Comparison of ENCODE assay signal across 1 cellular context in the genomic region with DNA sequence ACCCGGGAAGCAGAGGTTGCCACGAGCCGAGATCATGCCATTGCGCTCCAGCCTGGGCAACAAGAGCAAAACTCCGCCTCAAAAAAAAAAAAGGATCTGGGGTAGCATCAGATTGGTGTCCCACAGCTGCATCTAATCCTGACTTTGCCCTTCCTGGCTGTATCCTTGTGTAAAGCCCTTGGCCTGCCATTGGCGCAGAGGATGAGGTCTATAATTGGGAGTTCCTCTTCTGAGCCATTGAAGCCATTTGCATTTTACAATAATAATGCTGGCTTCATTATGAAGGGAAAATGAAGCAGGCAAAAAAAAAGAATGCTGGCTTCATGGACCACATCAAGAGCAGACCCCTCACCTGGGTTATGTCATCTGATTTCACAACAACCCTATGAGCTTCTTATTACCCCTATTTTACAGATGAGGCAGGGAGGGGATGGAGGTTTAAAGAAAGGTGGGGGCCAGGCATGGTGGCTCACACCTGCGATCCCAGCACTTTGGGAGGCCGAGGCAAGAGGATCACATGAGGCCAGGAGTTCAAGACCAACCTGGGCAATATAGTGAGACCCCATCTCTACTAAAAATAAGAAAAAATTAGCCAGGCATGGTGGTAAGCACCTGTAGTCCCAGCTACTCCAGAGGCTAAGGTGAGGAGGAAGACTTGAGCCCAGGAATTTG.
TF ChIP-seq lines count a peak whose summit lies in the region.

No MANE protein-coding gene starts in this region.

TF ChIP-seq in HepG2, 621 proteins besides CTCF, POLR2A, EP300 and RAD21 (continued from another document and continues in another):
- no peak for TF ChIP-seq POLR2AphosphoS5 (IDR thresholded peaks at IDR 0.05; ENCODE audit: low read depth, low read length)
- TF ChIP-seq ZFP36L1 (CRISPR knock-in tag; IDR thresholded peaks at IDR 0.05): peak; percentile 65; the same call in 1 of the 2 replicates
- no peak for TF ChIP-seq PPARG (CRISPR knock-in tag; conservative IDR thresholded peaks at IDR 0.05)
- 0 out of 2 replicates have a peak, but pooled peaks have one; percentile 28 for TF ChIP-seq ZBTB3 (CRISPR knock-in tag; IDR thresholded peaks at IDR 0.05; ENCODE audit: borderline replicate concordance, low read depth)
- 0 out of 2 replicates have a peak, but pooled peaks have one; percentile 59 for TF ChIP-seq CHD4 (IDR thresholded peaks at IDR 0.05; ENCODE audit: borderline replicate concordance, low read length)
- TF ChIP-seq, protein P1, sequence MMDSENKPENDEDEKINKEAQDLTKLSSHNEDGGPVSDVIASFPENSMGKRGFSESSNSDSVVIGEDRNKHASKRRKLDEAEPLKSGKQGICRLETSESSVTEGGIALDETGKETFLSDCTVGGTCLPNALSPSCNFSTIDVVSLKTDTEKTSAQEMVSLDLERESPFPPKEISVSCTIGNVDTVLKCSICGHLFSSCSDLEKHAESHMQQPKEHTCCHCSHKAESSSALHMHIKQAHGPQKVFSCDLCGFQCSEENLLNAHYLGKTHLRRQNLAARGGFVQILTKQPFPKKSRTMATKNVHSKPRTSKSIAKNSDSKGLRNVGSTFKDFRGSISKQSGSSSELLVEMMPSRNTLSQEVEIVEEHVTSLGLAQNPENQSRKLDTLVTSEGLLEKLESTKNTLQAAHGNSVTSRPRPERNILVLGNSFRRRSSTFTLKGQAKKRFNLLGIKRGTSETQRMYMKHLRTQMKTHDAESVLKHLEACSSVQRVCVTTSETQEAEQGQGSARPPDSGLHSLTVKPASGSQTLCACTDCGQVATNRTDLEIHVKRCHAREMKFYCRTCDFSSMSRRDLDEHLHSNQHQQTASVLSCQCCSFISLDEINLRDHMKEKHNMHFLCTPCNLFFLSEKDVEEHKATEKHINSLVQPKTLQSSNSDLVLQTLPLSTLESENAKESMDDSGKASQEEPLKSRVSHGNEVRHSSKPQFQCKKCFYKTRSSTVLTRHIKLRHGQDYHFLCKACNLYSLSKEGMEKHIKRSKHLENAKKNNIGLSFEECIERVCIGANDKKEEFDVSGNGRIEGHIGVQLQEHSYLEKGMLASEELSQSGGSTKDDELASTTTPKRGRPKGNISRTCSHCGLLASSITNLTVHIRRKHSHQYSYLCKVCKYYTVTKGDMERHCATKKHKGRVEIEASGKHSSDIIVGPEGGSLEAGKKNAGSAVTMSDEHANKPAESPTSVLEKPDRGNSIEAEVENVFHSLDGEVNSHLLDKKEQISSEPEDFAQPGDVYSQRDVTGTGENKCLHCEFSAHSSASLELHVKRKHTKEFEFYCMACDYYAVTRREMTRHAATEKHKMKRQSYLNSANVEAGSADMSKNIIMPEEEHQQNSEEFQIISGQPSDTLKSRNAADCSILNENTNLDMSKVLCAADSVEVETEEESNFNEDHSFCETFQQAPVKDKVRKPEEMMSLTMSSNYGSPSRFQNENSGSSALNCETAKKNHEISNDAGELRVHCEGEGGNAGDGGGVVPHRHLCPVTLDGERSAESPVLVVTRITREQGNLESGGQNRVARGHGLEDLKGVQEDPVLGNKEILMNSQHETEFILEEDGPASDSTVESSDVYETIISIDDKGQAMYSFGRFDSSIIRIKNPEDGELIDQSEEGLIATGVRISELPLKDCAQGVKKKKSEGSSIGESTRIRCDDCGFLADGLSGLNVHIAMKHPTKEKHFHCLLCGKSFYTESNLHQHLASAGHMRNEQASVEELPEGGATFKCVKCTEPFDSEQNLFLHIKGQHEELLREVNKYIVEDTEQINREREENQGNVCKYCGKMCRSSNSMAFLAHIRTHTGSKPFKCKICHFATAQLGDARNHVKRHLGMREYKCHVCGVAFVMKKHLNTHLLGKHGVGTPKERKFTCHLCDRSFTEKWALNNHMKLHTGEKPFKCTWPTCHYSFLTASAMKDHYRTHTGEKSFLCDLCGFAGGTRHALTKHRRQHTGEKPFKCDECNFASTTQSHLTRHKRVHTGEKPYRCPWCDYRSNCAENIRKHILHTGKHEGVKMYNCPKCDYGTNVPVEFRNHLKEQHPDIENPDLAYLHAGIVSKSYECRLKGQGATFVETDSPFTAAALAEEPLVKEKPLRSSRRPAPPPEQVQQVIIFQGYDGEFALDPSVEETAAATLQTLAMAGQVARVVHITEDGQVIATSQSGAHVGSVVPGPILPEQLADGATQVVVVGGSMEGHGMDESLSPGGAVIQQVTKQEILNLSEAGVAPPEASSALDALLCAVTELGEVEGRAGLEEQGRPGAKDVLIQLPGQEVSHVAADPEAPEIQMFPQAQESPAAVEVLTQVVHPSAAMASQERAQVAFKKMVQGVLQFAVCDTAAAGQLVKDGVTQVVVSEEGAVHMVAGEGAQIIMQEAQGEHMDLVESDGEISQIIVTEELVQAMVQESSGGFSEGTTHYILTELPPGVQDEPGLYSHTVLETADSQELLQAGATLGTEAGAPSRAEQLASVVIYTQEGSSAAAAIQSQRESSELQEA (CRISPR knock-in tag; IDR thresholded peaks at IDR 0.05; ENCODE audit: not compliant biosample characterization): peak; percentile 2
- TF ChIP-seq ZNF343 (CRISPR knock-in tag; IDR thresholded peaks at IDR 0.05): 0 out of 2 replicates have a peak, but pooled peaks have one; percentile 2
- TF ChIP-seq, protein P2, sequence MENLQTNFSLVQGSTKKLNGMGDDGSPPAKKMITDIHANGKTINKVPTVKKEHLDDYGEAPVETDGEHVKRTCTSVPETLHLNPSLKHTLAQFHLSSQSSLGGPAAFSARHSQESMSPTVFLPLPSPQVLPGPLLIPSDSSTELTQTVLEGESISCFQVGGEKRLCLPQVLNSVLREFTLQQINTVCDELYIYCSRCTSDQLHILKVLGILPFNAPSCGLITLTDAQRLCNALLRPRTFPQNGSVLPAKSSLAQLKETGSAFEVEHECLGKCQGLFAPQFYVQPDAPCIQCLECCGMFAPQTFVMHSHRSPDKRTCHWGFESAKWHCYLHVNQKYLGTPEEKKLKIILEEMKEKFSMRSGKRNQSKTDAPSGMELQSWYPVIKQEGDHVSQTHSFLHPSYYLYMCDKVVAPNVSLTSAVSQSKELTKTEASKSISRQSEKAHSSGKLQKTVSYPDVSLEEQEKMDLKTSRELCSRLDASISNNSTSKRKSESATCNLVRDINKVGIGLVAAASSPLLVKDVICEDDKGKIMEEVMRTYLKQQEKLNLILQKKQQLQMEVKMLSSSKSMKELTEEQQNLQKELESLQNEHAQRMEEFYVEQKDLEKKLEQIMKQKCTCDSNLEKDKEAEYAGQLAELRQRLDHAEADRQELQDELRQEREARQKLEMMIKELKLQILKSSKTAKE (CRISPR knock-in tag; IDR thresholded peaks at IDR 0.05; ENCODE audit: borderline replicate concordance): 0 out of 2 replicates have a peak, but pooled peaks have one; percentile 32
- TF ChIP-seq, protein P3, sequence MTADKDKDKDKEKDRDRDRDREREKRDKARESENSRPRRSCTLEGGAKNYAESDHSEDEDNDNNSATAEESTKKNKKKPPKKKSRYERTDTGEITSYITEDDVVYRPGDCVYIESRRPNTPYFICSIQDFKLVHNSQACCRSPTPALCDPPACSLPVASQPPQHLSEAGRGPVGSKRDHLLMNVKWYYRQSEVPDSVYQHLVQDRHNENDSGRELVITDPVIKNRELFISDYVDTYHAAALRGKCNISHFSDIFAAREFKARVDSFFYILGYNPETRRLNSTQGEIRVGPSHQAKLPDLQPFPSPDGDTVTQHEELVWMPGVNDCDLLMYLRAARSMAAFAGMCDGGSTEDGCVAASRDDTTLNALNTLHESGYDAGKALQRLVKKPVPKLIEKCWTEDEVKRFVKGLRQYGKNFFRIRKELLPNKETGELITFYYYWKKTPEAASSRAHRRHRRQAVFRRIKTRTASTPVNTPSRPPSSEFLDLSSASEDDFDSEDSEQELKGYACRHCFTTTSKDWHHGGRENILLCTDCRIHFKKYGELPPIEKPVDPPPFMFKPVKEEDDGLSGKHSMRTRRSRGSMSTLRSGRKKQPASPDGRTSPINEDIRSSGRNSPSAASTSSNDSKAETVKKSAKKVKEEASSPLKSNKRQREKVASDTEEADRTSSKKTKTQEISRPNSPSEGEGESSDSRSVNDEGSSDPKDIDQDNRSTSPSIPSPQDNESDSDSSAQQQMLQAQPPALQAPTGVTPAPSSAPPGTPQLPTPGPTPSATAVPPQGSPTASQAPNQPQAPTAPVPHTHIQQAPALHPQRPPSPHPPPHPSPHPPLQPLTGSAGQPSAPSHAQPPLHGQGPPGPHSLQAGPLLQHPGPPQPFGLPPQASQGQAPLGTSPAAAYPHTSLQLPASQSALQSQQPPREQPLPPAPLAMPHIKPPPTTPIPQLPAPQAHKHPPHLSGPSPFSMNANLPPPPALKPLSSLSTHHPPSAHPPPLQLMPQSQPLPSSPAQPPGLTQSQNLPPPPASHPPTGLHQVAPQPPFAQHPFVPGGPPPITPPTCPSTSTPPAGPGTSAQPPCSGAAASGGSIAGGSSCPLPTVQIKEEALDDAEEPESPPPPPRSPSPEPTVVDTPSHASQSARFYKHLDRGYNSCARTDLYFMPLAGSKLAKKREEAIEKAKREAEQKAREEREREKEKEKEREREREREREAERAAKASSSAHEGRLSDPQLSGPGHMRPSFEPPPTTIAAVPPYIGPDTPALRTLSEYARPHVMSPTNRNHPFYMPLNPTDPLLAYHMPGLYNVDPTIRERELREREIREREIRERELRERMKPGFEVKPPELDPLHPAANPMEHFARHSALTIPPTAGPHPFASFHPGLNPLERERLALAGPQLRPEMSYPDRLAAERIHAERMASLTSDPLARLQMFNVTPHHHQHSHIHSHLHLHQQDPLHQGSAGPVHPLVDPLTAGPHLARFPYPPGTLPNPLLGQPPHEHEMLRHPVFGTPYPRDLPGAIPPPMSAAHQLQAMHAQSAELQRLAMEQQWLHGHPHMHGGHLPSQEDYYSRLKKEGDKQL (CRISPR knock-in tag; IDR thresholded peaks at IDR 0.05; ENCODE audit: low read depth): no peak
- no peak for TF ChIP-seq DMAP1 (CRISPR knock-in tag; IDR thresholded peaks at IDR 0.05)
- no peak for TF ChIP-seq HNF1B (CRISPR knock-in tag; IDR thresholded peaks at IDR 0.05)
- 0 out of 2 replicates have a peak, but pooled peaks have one; percentile 55 for TF ChIP-seq ZNF670 (CRISPR knock-in tag; IDR thresholded peaks at IDR 0.05; ENCODE audit: borderline replicate concordance)
- TF ChIP-seq SP2 (CRISPR knock-in tag; IDR thresholded peaks at IDR 0.05): no peak
- 0 out of 2 replicates have a peak, but pooled peaks have one; percentile 46 for TF ChIP-seq IRX3 (CRISPR knock-in tag; IDR thresholded peaks at IDR 0.05; ENCODE audit: borderline replicate concordance, low read depth)
- peak; percentile 13; the same call in 1 of the 2 replicates for TF ChIP-seq FOXK1 (CRISPR knock-in tag; IDR thresholded peaks at IDR 0.05; ENCODE audit: borderline replicate concordance, low read depth)
- TF ChIP-seq, protein P4, sequence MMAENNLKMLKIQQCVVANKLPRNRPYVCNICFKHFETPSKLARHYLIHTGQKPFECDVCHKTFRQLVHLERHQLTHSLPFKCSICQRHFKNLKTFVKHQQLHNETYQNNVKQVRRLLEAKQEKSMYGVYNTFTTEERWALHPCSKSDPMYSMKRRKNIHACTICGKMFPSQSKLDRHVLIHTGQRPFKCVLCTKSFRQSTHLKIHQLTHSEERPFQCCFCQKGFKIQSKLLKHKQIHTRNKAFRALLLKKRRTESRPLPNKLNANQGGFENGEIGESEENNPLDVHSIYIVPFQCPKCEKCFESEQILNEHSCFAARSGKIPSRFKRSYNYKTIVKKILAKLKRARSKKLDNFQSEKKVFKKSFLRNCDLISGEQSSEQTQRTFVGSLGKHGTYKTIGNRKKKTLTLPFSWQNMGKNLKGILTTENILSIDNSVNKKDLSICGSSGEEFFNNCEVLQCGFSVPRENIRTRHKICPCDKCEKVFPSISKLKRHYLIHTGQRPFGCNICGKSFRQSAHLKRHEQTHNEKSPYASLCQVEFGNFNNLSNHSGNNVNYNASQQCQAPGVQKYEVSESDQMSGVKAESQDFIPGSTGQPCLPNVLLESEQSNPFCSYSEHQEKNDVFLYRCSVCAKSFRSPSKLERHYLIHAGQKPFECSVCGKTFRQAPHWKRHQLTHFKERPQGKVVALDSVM (CRISPR knock-in tag; IDR thresholded peaks at IDR 0.05): peak; percentile 70
- TF ChIP-seq KAT8 (CRISPR knock-in tag; IDR thresholded peaks at IDR 0.05): no peak
- TF ChIP-seq STAT6 (CRISPR knock-in tag; IDR thresholded peaks at IDR 0.05; ENCODE audit: borderline replicate concordance): 0 out of 2 replicates have a peak, but pooled peaks have one; percentile 19
- peak; percentile 27 for TF ChIP-seq HDAC1 (CRISPR knock-in tag; IDR thresholded peaks at IDR 0.05)
- 0 out of 2 replicates have a peak, but pooled peaks have one; percentile 29 for TF ChIP-seq KDM3A (CRISPR knock-in tag; IDR thresholded peaks at IDR 0.05; ENCODE audit: low read depth)
- 0 out of 2 replicates have a peak, but pooled peaks have one; percentile 53 for TF ChIP-seq NAIF1 (CRISPR knock-in tag; IDR thresholded peaks at IDR 0.05; ENCODE audit: borderline replicate concordance)
- no peak for TF ChIP-seq ZNF749 (CRISPR knock-in tag; IDR thresholded peaks at IDR 0.05; ENCODE audit: borderline replicate concordance)
- no peak for TF ChIP-seq ZNF841 (CRISPR knock-in tag; IDR thresholded peaks at IDR 0.05; ENCODE audit: borderline replicate concordance)
- 0 out of 2 replicates have a peak, but pooled peaks have one; percentile 2 for TF ChIP-seq PHF21A (CRISPR knock-in tag; IDR thresholded peaks at IDR 0.05)
- TF ChIP-seq NFE2 (CRISPR knock-in tag; IDR thresholded peaks at IDR 0.05): no peak
